In genomic region chr7:133315332-133316040, GRCh38 we compare ENCODE assay signal across 22 cellular contexts.
A peak's percentile ranks its signal among the peaks of the same experiment; 100 is the strongest.
DNase-seq lines count a peak whose midpoint lies in the region; ATAC-seq, FAIRE-seq and TF ChIP-seq lines count a peak whose summit lies in the region.
"Had no signal": no experiment of that assay in that cellular context is flagged by ENCODE, and none has a peak within 500 bp of the region (broad histone marks: within the 10 kb centered on the region; RNA-seq: fewer than 3 reads in every experiment).

No MANE protein-coding gene starts in this region.

- in situ Hi-C loops in HepG2 (cut with HindIII; ENCODE audit: extremely low pct_ligation_motif_present, low pct_unique_long_range_greater_than_20kb), result no loop called here

- TF ChIP-seq CTCF in HepG2 (CRISPR knock-in tag; IDR thresholded peaks at IDR 0.05) (no peak), right lobe of liver (IDR thresholded peaks at IDR 0.05) (no peak), fibroblast of the aortic adventitia (IDR thresholded peaks at IDR 0.05; ENCODE audit: insufficient read depth, low read length) (no peak)

- no peaks in the 10 kb centered on the region for H3K27me3 Mint-ChIP-seq in activated T-helper 17 cell treated with anti-CD3 and anti-CD28 coated beads, Interleukin-2, amount 50 U/mL, for 72 hours
- H3K27me3 Mint-ChIP-seq: stimulated activated naive CD8-positive, alpha-beta T cell treated with anti-CD3 and anti-CD28 coated beads, Interleukin-15, Interleukin-2, amounts not matched to agents 100 ng/mL and 50 ng/mL, for 24 hours; type B pancreatic cell had no signal

- peaks cover 3% of the 10 kb centered on the region for H3K9me3 Mint-ChIP-seq in activated T-helper 17 cell treated with anti-CD3 and anti-CD28 coated beads, Interleukin-2, amount 50 U/mL, for 72 hours
- H3K9me3 Mint-ChIP-seq: neural crest cell had no signal

- H3K4me1 Mint-ChIP-seq in activated T-helper 17 cell treated with anti-CD3 and anti-CD28 coated beads, Interleukin-2, amount 50 U/mL, for 72 hours, result no peaks in the 10 kb centered on the region
- H3K4me1 Mint-ChIP-seq: neural crest cell had no signal

- no peak for ATAC-seq in HepG2
- ATAC-seq in right lobe of liver, result no peak
- ATAC-seq in activated T-helper 17 cell treated with anti-CD3 and anti-CD28 coated beads, Interleukin-2, amount 50 U/mL, for 72 hours (replicated peaks), result no peak
- ATAC-seq: A549; activated CD4-positive, CD25-positive, alpha-beta regulatory T cell treated with anti-CD3 and anti-CD28 coated beads, Interleukin-2, amount 50 U/mL, for 24 hours; gastrocnemius medialis; Panc1; sciatic nerve had no signal

- no peak overlapping the region for H2AFZ ChIP-seq in HepG2 (ENCODE audit: low read length)
- H2AFZ ChIP-seq in Karpas-422 (ENCODE audit: low read length), result no peak overlapping the region

- H3K36me3 ChIP-seq in HepG2 (replicated peaks in 1 of 2; ENCODE audit: control insufficient read depth in 1 of 2, insufficient read depth in 2 of 2, low read length in 2 of 2) (peaks cover 3 to 6% of the 10 kb centered on the region in 2 experiments; a peak in 2 of 5 replicates), right lobe of liver (peaks cover 0 to 3% (median 0%) of the 10 kb centered on the region in 4 donors), Karpas-422 (ENCODE audit: insufficient read depth, low read length) (peaks cover 11% of the 10 kb centered on the region)
- H3K36me3 ChIP-seq: gastrocnemius medialis had no signal

- FAIRE-seq in HepG2 (lab: Jason Lieb, UNC), result no peak
- FAIRE-seq: A549 had no signal

- H3K27ac ChIP-seq in HepG2 (ENCODE audit: extremely low read length, insufficient read depth, low read length) (no peak overlapping the region), right lobe of liver (no peak overlapping the region), Karpas-422 (ENCODE audit: low read length) (no peak overlapping the region)
- H3K27ac ChIP-seq: A549, gastrocnemius medialis had no signal

- intact Hi-C loops in HepG2 (cut with micrococcal nuclease; ENCODE audit: unreplicated experiment) (no loop called here), right lobe of liver (cut with DNase I) (no loop called here)

- no peaks in the 10 kb centered on the region for H3K9me2 ChIP-seq in Karpas-422 (replicated peaks; ENCODE audit: insufficient read depth, low read length)

- H4K20me1 ChIP-seq in HepG2 (ENCODE audit: insufficient read depth, low read length) (no peaks in the 10 kb centered on the region), Karpas-422 (ENCODE audit: insufficient read depth, low read depth, low read length) (no peaks in the 10 kb centered on the region)

- H3K4me2 ChIP-seq in HepG2 (ENCODE audit: low read depth, low read length), result no peak overlapping the region
- no peak overlapping the region for H3K4me2 ChIP-seq in Karpas-422 (ENCODE audit: low read depth, low read length, poor library complexity, severe bottlenecking)
- H3K4me2 ChIP-seq: A549 had no signal

- H3K4me3 Mint-ChIP-seq in activated T-helper 17 cell treated with anti-CD3 and anti-CD28 coated beads, Interleukin-2, amount 50 U/mL, for 72 hours, result no peak overlapping the region
- H3K4me3 Mint-ChIP-seq: neural crest cell; stimulated activated naive CD8-positive, alpha-beta T cell treated with anti-CD3 and anti-CD28 coated beads, Interleukin-15, Interleukin-2, amounts not matched to agents 100 ng/mL and 50 ng/mL, for 24 hours; type B pancreatic cell had no signal

- DNase-seq in HepG2 (ENCODE audit: low spot score) (no peak), right lobe of liver (no peak), amniotic stem cell (lab: John Stamatoyannopoulos, UW) (peak; percentile 8), fibroblast of the aortic adventitia (ENCODE audit: low read depth) (peak; percentile 82), stromal cell of bone marrow (ENCODE audit: low read depth) (peak; percentile 40), CD1c-positive myeloid dendritic cell (ENCODE audit: extremely low spot score) (no peak), Karpas-422 (no peak)
- DNase-seq: activated CD8-positive, alpha-beta memory T cell treated with anti-CD3 and anti-CD28 coated beads for 24 hours; effector memory CD4-positive, alpha-beta T cell; gastrocnemius medialis; NCI-H1105; NCI-H82; stimulated activated CD4-positive, alpha-beta T cell treated with anti-CD3 and anti-CD28 coated beads, Interleukin-1b, Interleukin-23, amount 100 ng/mL, for 48 hours; T-helper 9 cell had no signal

- POLR2A ChIA-PET in HepG2 (lab: Yijun Ruan, JAX), result no interaction called here

- H3K27me3 ChIP-seq in HepG2 (ENCODE audit: control insufficient read depth in 1 of 2, insufficient read depth in 2 of 2, low read length in 2 of 2) (no peaks in the 10 kb centered on the region), right lobe of liver (no peaks in the 10 kb centered on the region), Karpas-422 (ENCODE audit: low read length) (no peaks in the 10 kb centered on the region)
- H3K27me3 ChIP-seq: gastrocnemius medialis had no signal

- TF ChIP-seq EP300 in HepG2 (IDR thresholded peaks at IDR 0.05; ENCODE audit: low read depth in 2 of 2, low read length in 2 of 2) (no peak), HepG2 (CRISPR knock-in tag; IDR thresholded peaks at IDR 0.05; ENCODE audit: borderline replicate concordance) (no peak)

- H3K79me2 ChIP-seq in HepG2 (ENCODE audit: insufficient read depth, low read length), result no peaks in the 10 kb centered on the region
- peaks cover 15% of the 10 kb centered on the region for H3K79me2 ChIP-seq in Karpas-422 (ENCODE audit: low read length)

- H3K27ac Mint-ChIP-seq in activated T-helper 17 cell treated with anti-CD3 and anti-CD28 coated beads, Interleukin-2, amount 50 U/mL, for 72 hours, result no peak overlapping the region
- H3K27ac Mint-ChIP-seq: stimulated activated naive CD8-positive, alpha-beta T cell treated with anti-CD3 and anti-CD28 coated beads, Interleukin-15, Interleukin-2, amounts not matched to agents 100 ng/mL and 50 ng/mL, for 24 hours; type B pancreatic cell had no signal

- H3K9me3 ChIP-seq in HepG2 (ENCODE audit: low read length) (no peaks in the 10 kb centered on the region), right lobe of liver (no peaks in the 10 kb centered on the region), Karpas-422 (ENCODE audit: low read length) (no peaks in the 10 kb centered on the region)
- H3K9me3 ChIP-seq: A549, gastrocnemius medialis had no signal

- CTCF ChIA-PET in HepG2 (lab: Yijun Ruan, JAX; ENCODE audit: low intra/inter-chr PET ratio, low total read pairs), result no interaction called here

- H3K9ac ChIP-seq in HepG2 (ENCODE audit: insufficient read depth, low read depth, low read length) (no peak overlapping the region), Karpas-422 (ENCODE audit: low read length) (no peak overlapping the region)

- BruUV-seq in HepG2 (replicated peaks; lab: Mats Ljungman, UMichigan), result no TSS peak

- H3K4me1 ChIP-seq in HepG2 (ENCODE audit: insufficient read depth, low read length) (no peaks in the 10 kb centered on the region), right lobe of liver (no peaks in the 10 kb centered on the region), Karpas-422 (ENCODE audit: low read length) (no peaks in the 10 kb centered on the region)
- H3K4me1 ChIP-seq: A549 had no signal

- no peak for TF ChIP-seq POLR2A in HepG2 (IDR thresholded peaks at IDR 0.05; ENCODE audit: insufficient read depth in 1 of 2, low read depth in 2 of 2, low read length in 2 of 2)
- TF ChIP-seq POLR2A in right lobe of liver (IDR thresholded peaks at IDR 0.05), result no peak

- TF ChIP-seq RAD21 in HepG2 (CRISPR knock-in tag; IDR thresholded peaks at IDR 0.05), result no peak

- WGBS in HepG2 (ENCODE audit: low lambda C conversion rate), result 99% methylated on average over 6 of the region's 6 CpGs
- 93% methylated on average over 5 of the region's 6 CpGs for WGBS in right lobe of liver (ENCODE audit: insufficient coverage, low coverage, low lambda C conversion rate, missing lambda C conversion rate)

- H3K4me3 ChIP-seq in HepG2 (replicated peaks in 1 of 3; ENCODE audit: insufficient read depth in 1 of 3, low read depth in 2 of 3, low read length in 3 of 3) (no peak overlapping the region), right lobe of liver (no peak overlapping the region), fibroblast of the aortic adventitia (ENCODE audit: low read depth, low read length) (no peak overlapping the region), Karpas-422 (ENCODE audit: low read length) (no peak overlapping the region)
- H3K4me3 ChIP-seq: A549, gastrocnemius medialis had no signal

- peaks cover 35% of the 10 kb centered on the region for H3K36me3 Mint-ChIP-seq in activated T-helper 17 cell treated with anti-CD3 and anti-CD28 coated beads, Interleukin-2, amount 50 U/mL, for 72 hours (ENCODE audit: low read depth)

TF ChIP-seq in HepG2, 621 proteins besides CTCF, POLR2A, EP300 and RAD21:
- TF ChIP-seq PHF20 (CRISPR knock-in tag; IDR thresholded peaks at IDR 0.05) (no peak), PHB2 (IDR thresholded peaks at IDR 0.05; ENCODE audit: partially characterized antibody) (no peak), ATF7 (IDR thresholded peaks at IDR 0.05) (peak; percentile 60; the same call in 1 of the 2 replicates), ATF7 (CRISPR knock-in tag; IDR thresholded peaks at IDR 0.05) (no peak), MXD3 (CRISPR knock-in tag; IDR thresholded peaks at IDR 0.05) (no peak)

Comparison
In these comparisons a context has a peak if more than half of its experiments do, and no peak if none do; other contexts are left out.
1. DNase-seq: peak in amniotic stem cell (single experiment), fibroblast of the aortic adventitia (single experiment) and stromal cell of bone marrow (single experiment); none in HepG2 (single experiment), right lobe of liver (0 of 3), CD1c-positive myeloid dendritic cell (single experiment) and Karpas-422 (single experiment).